ENCODE assay signal across 17 cellular contexts in the genomic region with DNA sequence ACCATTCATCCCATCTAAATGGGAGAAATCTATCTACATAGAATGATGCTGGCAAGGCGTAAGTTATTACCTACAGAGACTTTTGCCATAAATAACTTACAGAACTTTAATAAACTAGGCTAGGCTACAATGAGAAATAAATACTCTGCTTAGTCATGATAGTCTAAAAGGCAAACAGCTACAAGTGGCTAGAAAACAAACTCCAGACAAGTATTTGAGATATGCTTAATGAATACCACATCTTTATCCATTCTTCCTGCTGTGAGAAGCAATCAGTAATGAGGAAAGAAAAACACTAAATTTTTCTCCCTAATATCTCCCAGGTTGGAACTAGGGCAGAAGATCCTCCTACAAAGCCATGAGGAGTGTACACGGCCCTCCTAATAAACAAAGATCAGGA.
A peak's percentile ranks its signal among the peaks of the same experiment; 100 is the strongest.
DNase-seq lines count a peak whose midpoint lies in the region; ATAC-seq and TF ChIP-seq lines count a peak whose summit lies in the region.
"Had no signal": no experiment of that assay in that cellular context is flagged by ENCODE, and none has a peak within 500 bp of the region (broad histone marks: within the 10 kb centered on the region; RNA-seq: fewer than 3 reads in every experiment).

No MANE protein-coding gene starts in this region.

- BruUV-seq in A673 (replicated peaks; lab: Mats Ljungman, UMichigan) = no TSS peak

- peak overlapping the region in 7 of 11 experiments; percentile 9 to 63 (median 31); a peak in 10 of 22 replicates for H3K4me2 ChIP-seq in BLaER1 treated with 17β-estradiol and CSF1 and Interleukin-3, amounts not matched to agents 10 nM and 100 nM
- H3K4me2 ChIP-seq: A549 had no signal

- peak; percentile 88 for DNase-seq in A673 (ENCODE audit: low spot score)
- DNase-seq in SK-N-MC (ENCODE audit: low read depth, low spot score) = no peak
- no peak for DNase-seq in mesothelial cell of epicardium (ENCODE audit: low spot score in 2 of 2, unreplicated experiment in 2 of 2)
- no peak for DNase-seq in activated CD4-positive, alpha-beta T cell treated with anti-CD3 and anti-CD28 coated beads, Interleukin-2, amount 50 U/mL, for 48 hours
- DNase-seq: 8988T; CD4-positive, alpha-beta T cell; CD8-positive, alpha-beta memory T cell; DMS 273 treated with DMSO at 0.1 percent for 48 hours; DND-41; GM23248; H7; HCEC 1CT had no signal

- no peaks in the 10 kb centered on the region for H4K20me1 ChIP-seq in BLaER1 treated with 17β-estradiol and CSF1 and Interleukin-3, amounts not matched to agents 10 nM and 100 nM

- H3K27ac Mint-ChIP-seq in mesothelial cell of epicardium = peak overlapping the region; percentile 3
- H3K27ac Mint-ChIP-seq: CD14-positive monocyte; CD4-positive, alpha-beta T cell; CD8-positive, alpha-beta memory T cell had no signal

- intact Hi-C loops in A673 (cut with micrococcal nuclease; ENCODE audit: unreplicated experiment) = loop anchor here (1.0 to 10.0 kb wide), 3 partner anchors 109 to 363 kb away; no protein-coding TSS in a partner anchor

- peak overlapping the region; percentile 97 for H3K27ac ChIP-seq in A673 (ENCODE audit: low read depth, low read length, poor library complexity, severe bottlenecking)
- no peak overlapping the region for H3K27ac ChIP-seq in BLaER1 treated with 17β-estradiol and CSF1 and Interleukin-3, amounts not matched to agents 10 nM and 100 nM
- H3K27ac ChIP-seq in SK-N-MC = peak overlapping the region; percentile 100
- H3K27ac ChIP-seq: A549, GM23248 had no signal

- CTCF ChIA-PET in A673 (lab: Charles Lee) = no interaction called here

- H3K36me3 Mint-ChIP-seq in mesothelial cell of epicardium = no peaks in the 10 kb centered on the region
- H3K36me3 Mint-ChIP-seq: CD14-positive monocyte; CD8-positive, alpha-beta memory T cell had no signal

- POLR2A ChIA-PET in A673 (lab: Charles Lee; ENCODE audit: low non-redundant PET) = no interaction called here

- H3K9me3 ChIP-seq in A673 (ENCODE audit: low read depth, low read length, poor library complexity, severe bottlenecking) (no peaks in the 10 kb centered on the region), SK-N-MC (ENCODE audit: low read depth, low read length) (no peaks in the 10 kb centered on the region)
- H3K9me3 ChIP-seq in BLaER1 treated with 17β-estradiol and CSF1 and Interleukin-3, amounts not matched to agents 10 nM and 100 nM (replicated peaks in 1 of 11) = 0 out of 22 replicates have a peak, but pooled peaks cover 0 to 3% (median 0%) of the 10 kb centered on the region in 11 experiments
- H3K9me3 ChIP-seq: A549 had no signal

- H3K4me3 ChIP-seq in A673 (ENCODE audit: low read depth, low read length, poor library complexity, severe bottlenecking) (no peak overlapping the region), SK-N-MC (peak overlapping the region; percentile 61)
- no peak overlapping the region for H3K4me3 ChIP-seq in BLaER1 treated with 17β-estradiol and CSF1 and Interleukin-3, amounts not matched to agents 10 nM and 100 nM
- H3K4me3 ChIP-seq: A549, GM23248 had no signal

- H3K27me3 ChIP-seq in A673 (replicated peaks; ENCODE audit: insufficient read depth, low read depth, low read length, poor library complexity) = no peaks in the 10 kb centered on the region
- H3K27me3 ChIP-seq in BLaER1 treated with 17β-estradiol and CSF1 and Interleukin-3, amounts not matched to agents 10 nM and 100 nM = no peaks in the 10 kb centered on the region

- no peaks in the 10 kb centered on the region for H3K9me3 Mint-ChIP-seq in mesothelial cell of epicardium
- H3K9me3 Mint-ChIP-seq: CD14-positive monocyte had no signal

- TF ChIP-seq CTCF in A673 (conservative IDR thresholded peaks at IDR 0.05; ENCODE audit: low read depth, low read length) = no peak
- no peak for TF ChIP-seq CTCF in mesothelial cell of epicardium (IDR thresholded peaks at IDR 0.05; ENCODE audit: unreplicated experiment)

- ATAC-seq in HG02973 (IDR thresholded peaks at IDR 0.05; ENCODE audit: unreplicated experiment) (no peak), GM18517 (IDR thresholded peaks at IDR 0.05; ENCODE audit: unreplicated experiment) (no peak)
- ATAC-seq: A549 had no signal

- peaks cover 74% of the 10 kb centered on the region for H3K4me1 ChIP-seq in A673 (ENCODE audit: insufficient read depth, low read length, poor library complexity, severe bottlenecking)
- peaks cover 0 to 12% (median 6%) of the 10 kb centered on the region in 10 experiments; a peak in 11 of 20 replicates for H3K4me1 ChIP-seq in BLaER1 treated with 17β-estradiol and CSF1 and Interleukin-3, amounts not matched to agents 10 nM and 100 nM
- H3K4me1 ChIP-seq: A549 had no signal

- H3K27me3 Mint-ChIP-seq in mesothelial cell of epicardium (ENCODE audit: low read depth) = peaks cover 2% of the 10 kb centered on the region
- H3K27me3 Mint-ChIP-seq: CD4-positive, alpha-beta T cell had no signal

- H3K9ac ChIP-seq in BLaER1 treated with 17β-estradiol and CSF1 and Interleukin-3, amounts not matched to agents 10 nM and 100 nM = no peak overlapping the region
- peak overlapping the region; percentile 57 for H3K9ac ChIP-seq in SK-N-MC (ENCODE audit: insufficient read length)
- H3K9ac ChIP-seq: GM23248 had no signal

- H3K4me3 Mint-ChIP-seq in mesothelial cell of epicardium = no peak overlapping the region
- H3K4me3 Mint-ChIP-seq: CD14-positive monocyte; CD4-positive, alpha-beta T cell; CD8-positive, alpha-beta memory T cell had no signal

- H3K36me3 ChIP-seq in A673 (ENCODE audit: insufficient read depth, low read length, poor library complexity, severe bottlenecking) (no peaks in the 10 kb centered on the region), SK-N-MC (ENCODE audit: insufficient read depth, low read length) (0 out of 2 replicates have a peak, but pooled peaks cover 3% of the 10 kb centered on the region)
- H3K36me3 ChIP-seq in BLaER1 treated with 17β-estradiol and CSF1 and Interleukin-3, amounts not matched to agents 10 nM and 100 nM = no peaks in the 10 kb centered on the region

- peaks cover 22% of the 10 kb centered on the region for H3K4me1 Mint-ChIP-seq in mesothelial cell of epicardium
- H3K4me1 Mint-ChIP-seq: CD14-positive monocyte; CD8-positive, alpha-beta memory T cell had no signal

Comparison
In these comparisons a context has a peak if more than half of its experiments do, and no peak if none do; other contexts are left out.
1. H3K27ac ChIP-seq: peak in A673 (single experiment) and SK-N-MC (single experiment); none in BLaER1 treated with 17β-estradiol and CSF1 and Interleukin-3, amounts not matched to agents 10 nM and 100 nM (0 of 11).